In genomic region chr3:162780313-162780712, GRCh38 we compare ENCODE assay signal across 24 cellular contexts.
"Had no signal": no experiment of that assay in that cellular context is flagged by ENCODE, and none has a peak within 500 bp of the region (broad histone marks: within the 10 kb centered on the region; RNA-seq: fewer than 3 reads in every experiment).

No MANE protein-coding gene starts in this region.

- H3K36me3 ChIP-seq: breast epithelium, esophagus squamous epithelium, thoracic aorta, upper lobe of left lung had no signal

- H3K27ac ChIP-seq: breast epithelium, coronary artery, esophagus squamous epithelium, thoracic aorta, upper lobe of left lung had no signal

- H3K4me3 ChIP-seq: breast epithelium, coronary artery, esophagus squamous epithelium, lung, thoracic aorta, upper lobe of left lung had no signal

- H3K4me1 ChIP-seq: breast epithelium, esophagus squamous epithelium, upper lobe of left lung had no signal

- H3K9me3 ChIP-seq: breast epithelium, esophagus squamous epithelium, thoracic aorta, upper lobe of left lung had no signal

- H3K27me3 ChIP-seq: breast epithelium, esophagus squamous epithelium, upper lobe of left lung had no signal

- DNase-seq: activated CD4-positive, alpha-beta T cell treated with anti-CD3 and anti-CD28 coated beads for 48 hours; activated CD4-positive, CD25-positive, alpha-beta regulatory T cell; activated CD8-positive, alpha-beta T cell treated with anti-CD3 and anti-CD28 coated beads for 36 hours; activated naive CD4-positive, alpha-beta T cell treated with Interleukin-2 at 50 U/mL for 16 hours; activated naive CD8-positive, alpha-beta T cell treated with anti-CD3 and anti-CD28 coated beads, Interleukin-2, amount 10 ng/mL, durations not matched to agents 7 days and 5 days; activated T-cell treated with anti-CD3 and anti-CD28 coated beads, Interleukin-2, amount 50 U/mL, for 24 hours; aorta; esophagus squamous epithelium; foreskin fibroblast; glutamatergic neuron; hypothalamus; islet precursor cell; left colon; midbrain; nephron progenitor cell; occipital lobe; retina; stimulated activated naive B cell treated with anti-CD40 and anti-IgM and Interleukin-4, amounts not matched to agents 10 μg/mL and 1 μg/mL and 100 μg/mL, for 72 hours; T-helper 17 cell; upper lobe of left lung had no signal
